In genomic region chr6:16659471-16660156, GRCh38 we compare ENCODE assay signal across 14 cellular contexts.
DNase-seq lines count a peak whose midpoint lies in the region; ATAC-seq, FAIRE-seq and TF ChIP-seq lines count a peak whose summit lies in the region.
"Had no signal": no experiment of that assay in that cellular context is flagged by ENCODE, and none has a peak within 500 bp of the region (broad histone marks: within the 10 kb centered on the region; RNA-seq: fewer than 3 reads in every experiment).

No MANE protein-coding gene starts in this region.

- H3K18ac ChIP-seq in mesenchymal stem cell (ENCODE audit: low read depth in 1 of 2, low read length in 2 of 2) = no peak overlapping the region

- H3K4ac ChIP-seq in mesenchymal stem cell (ENCODE audit: low read depth in 1 of 2, low read length in 2 of 2) = no peak overlapping the region

- no peak overlapping the region for H2BK15ac ChIP-seq in mesenchymal stem cell (ENCODE audit: low read depth, poor library complexity, severe bottlenecking)

- H2AFZ ChIP-seq in mesenchymal stem cell (ENCODE audit: low read depth, low read length) = no peak overlapping the region
- H2AFZ ChIP-seq: parathyroid adenoma had no signal

- peak overlapping the region; percentile 81 for H3K4me3 ChIP-seq in CD4-positive, CD25-positive, alpha-beta regulatory T cell (ENCODE audit: low read depth, low read length)
- H3K4me3 ChIP-seq in tibial nerve (no peak overlapping the region), mesenchymal stem cell (ENCODE audit: insufficient read depth in 1 of 2, low read depth in 1 of 2, low read length in 2 of 2) (no peak overlapping the region)
- H3K4me3 ChIP-seq: stomach had no signal

- peak overlapping the region; percentile 64 for H3K27ac ChIP-seq in CD4-positive, CD25-positive, alpha-beta regulatory T cell (ENCODE audit: insufficient read depth, low read length, poor library complexity, severe bottlenecking)
- peak overlapping the region in 1 of 4 donors; percentile 32 for H3K27ac ChIP-seq in tibial nerve
- no peak overlapping the region for H3K27ac ChIP-seq in mesenchymal stem cell (ENCODE audit: low read length, poor library complexity, severe bottlenecking)
- H3K27ac ChIP-seq: parathyroid adenoma had no signal

- H3K36me3 Mint-ChIP-seq in CD4-positive, CD25-positive, alpha-beta regulatory T cell = peaks cover 22% of the 10 kb centered on the region
- peaks cover 50% of the 10 kb centered on the region for H3K36me3 Mint-ChIP-seq in T-helper 2 cell treated with Interferon-gamma antibody and Interleukin-4, amounts not matched to agents 5 μg/mL and 100 μg/mL, for 36 hours (ENCODE audit: low read depth)

- peak in 1 of 3 donors; percentile 24 for DNase-seq in CD4-positive, CD25-positive, alpha-beta regulatory T cell
- DNase-seq in GM19239 (ENCODE audit: insufficient read length, low spot score) (no peak), iris pigment epithelial cell (ENCODE audit: low read depth) (peak; percentile 83), kidney glomerular epithelial cell (lab: John Stamatoyannopoulos, UW) (no peak), tibial nerve (ENCODE audit: low spot score in 2 of 2) (no peak), posterior vena cava (ENCODE audit: low spot score) (no peak), mesenchymal stem cell (no peak)
- no peak for DNase-seq in T-helper 2 cell treated with Interferon-gamma antibody and Interleukin-4, amounts not matched to agents 5 μg/mL and 100 μg/mL, for 36 hours (ENCODE audit: low spot score)
- DNase-seq: H7; NCI-H2081 treated with DMSO at 0.1 percent for 48 hours; stimulated activated CD4-positive, alpha-beta T cell treated with anti-CD3 and anti-CD28 coated beads, Interleukin-1b, Interleukin-23, amount 100 ng/mL, for 48 hours; stomach had no signal

- H2BK12ac ChIP-seq in mesenchymal stem cell (ENCODE audit: low read length in 2 of 2) = no peak overlapping the region

- no peak overlapping the region for H4K8ac ChIP-seq in mesenchymal stem cell (ENCODE audit: low read length)

- peaks cover 36 to 49% (median 41%) of the 10 kb centered on the region in 4 donors for H3K4me1 Mint-ChIP-seq in CD4-positive, CD25-positive, alpha-beta regulatory T cell
- peaks cover 47% of the 10 kb centered on the region for H3K4me1 Mint-ChIP-seq in T-helper 2 cell treated with Interferon-gamma antibody and Interleukin-4, amounts not matched to agents 5 μg/mL and 100 μg/mL, for 36 hours (ENCODE audit: low read depth)

- no peak for TF ChIP-seq CTCF in tibial nerve (IDR thresholded peaks at IDR 0.05)

- no peak overlapping the region for H3K9ac ChIP-seq in mesenchymal stem cell (ENCODE audit: low read length)
- H3K9ac ChIP-seq: parathyroid adenoma had no signal

- no peaks in the 10 kb centered on the region for H3K9me3 Mint-ChIP-seq in CD4-positive, CD25-positive, alpha-beta regulatory T cell
- peaks cover 5% of the 10 kb centered on the region for H3K9me3 Mint-ChIP-seq in T-helper 2 cell treated with Interferon-gamma antibody and Interleukin-4, amounts not matched to agents 5 μg/mL and 100 μg/mL, for 36 hours

- H3K27me3 Mint-ChIP-seq in CD4-positive, CD25-positive, alpha-beta regulatory T cell = no peaks in the 10 kb centered on the region
- H3K27me3 Mint-ChIP-seq in T-helper 2 cell treated with Interferon-gamma antibody and Interleukin-4, amounts not matched to agents 5 μg/mL and 100 μg/mL, for 36 hours (ENCODE audit: low read depth) = no peaks in the 10 kb centered on the region

- H2BK5ac ChIP-seq in mesenchymal stem cell (ENCODE audit: low read depth, low read length, poor library complexity, severe bottlenecking) = no peak overlapping the region

- H3K36me3 ChIP-seq in CD4-positive, CD25-positive, alpha-beta regulatory T cell (ENCODE audit: control insufficient read depth, insufficient read depth, low read length) = no peaks in the 10 kb centered on the region
- peaks cover 0 to 24% (median 0%) of the 10 kb centered on the region in 3 donors for H3K36me3 ChIP-seq in tibial nerve
- peaks cover 7 to 25% of the 10 kb centered on the region in 2 experiments for H3K36me3 ChIP-seq in mesenchymal stem cell (ENCODE audit: control insufficient read depth in 1 of 2, insufficient read depth in 2 of 2, low read depth in 1 of 2, low read length in 2 of 2)

- no peak overlapping the region for H2BK120ac ChIP-seq in mesenchymal stem cell (ENCODE audit: low read depth, low read length)

- no peak for ATAC-seq in CD4-positive, CD25-positive, alpha-beta regulatory T cell (ENCODE audit: low read depth in 2 of 2)

- H3K4me1 ChIP-seq in CD4-positive, CD25-positive, alpha-beta regulatory T cell (ENCODE audit: control insufficient read depth, insufficient read depth, low read length, poor library complexity, severe bottlenecking) = peaks cover 41% of the 10 kb centered on the region
- H3K4me1 ChIP-seq in tibial nerve (peaks cover 0 to 2% (median 0%) of the 10 kb centered on the region in 4 donors), mesenchymal stem cell (ENCODE audit: control insufficient read depth, insufficient read depth, low read depth, low read length) (no peaks in the 10 kb centered on the region)

- TF ChIP-seq EP300 in tibial nerve (IDR thresholded peaks at IDR 0.05) = no peak

- FAIRE-seq in GM19239 (lab: Jason Lieb, UNC) = peak; percentile 73

- intact Hi-C loops in posterior vena cava (cut with DNase I) = no loop called here

- no peaks in the 10 kb centered on the region for H3K27me3 ChIP-seq in CD4-positive, CD25-positive, alpha-beta regulatory T cell (ENCODE audit: control insufficient read depth, insufficient read depth, low read length)
- H3K27me3 ChIP-seq in tibial nerve = no peaks in the 10 kb centered on the region
- no peaks in the 10 kb centered on the region for H3K27me3 ChIP-seq in mesenchymal stem cell (ENCODE audit: control insufficient read depth in 1 of 2, insufficient read depth in 1 of 2, low read length in 2 of 2)
- H3K27me3 ChIP-seq: stomach had no signal

- H3K9me3 ChIP-seq in CD4-positive, CD25-positive, alpha-beta regulatory T cell (ENCODE audit: control insufficient read depth in 2 of 2, low read length in 2 of 2) = peaks cover 0 to 5% of the 10 kb centered on the region in 2 experiments
- H3K9me3 ChIP-seq in tibial nerve (peaks cover 0 to 13% (median 0%) of the 10 kb centered on the region in 4 donors), mesenchymal stem cell (ENCODE audit: control insufficient read depth, low read length) (peaks cover 9% of the 10 kb centered on the region)

- H2AK5ac ChIP-seq in mesenchymal stem cell (ENCODE audit: low read length, severe bottlenecking) = no peak overlapping the region

- H3K14ac ChIP-seq in mesenchymal stem cell (ENCODE audit: low read length in 2 of 2) = no peak overlapping the region

- 84 to 89% methylated on average over 6 of the region's 6 CpGs for WGBS in tibial nerve, 2 donors
- WGBS in mesenchymal stem cell = 100% methylated on average over 3 of the region's 6 CpGs

- TF ChIP-seq POLR2A in tibial nerve (IDR thresholded peaks at IDR 0.05) = no peak

- H3K79me1 ChIP-seq in mesenchymal stem cell (replicated peaks; ENCODE audit: low read length, poor library complexity, severe bottlenecking) = peaks cover 6% of the 10 kb centered on the region

- peak overlapping the region; percentile 57 to 90 (median 82) for H3K27ac Mint-ChIP-seq in CD4-positive, CD25-positive, alpha-beta regulatory T cell
- H3K27ac Mint-ChIP-seq in T-helper 2 cell treated with Interferon-gamma antibody and Interleukin-4, amounts not matched to agents 5 μg/mL and 100 μg/mL, for 36 hours = peak overlapping the region; percentile 76
- H3K27ac Mint-ChIP-seq: brain had no signal

- no peak overlapping the region for H3K4me2 ChIP-seq in mesenchymal stem cell (ENCODE audit: low read length, poor library complexity, severe bottlenecking)

- H3K23ac ChIP-seq in mesenchymal stem cell (ENCODE audit: low read length in 2 of 2) = no peak overlapping the region

- H3K4me3 Mint-ChIP-seq in CD4-positive, CD25-positive, alpha-beta regulatory T cell = peak overlapping the region; percentile 22 to 88 (median 72)
- H3K4me3 Mint-ChIP-seq in T-helper 2 cell treated with Interferon-gamma antibody and Interleukin-4, amounts not matched to agents 5 μg/mL and 100 μg/mL, for 36 hours = peak overlapping the region; percentile 75
- H3K4me3 Mint-ChIP-seq: brain had no signal

- H4K91ac ChIP-seq in mesenchymal stem cell (ENCODE audit: low read length) = no peak overlapping the region
